1 cellular context compared by ENCODE assay signal in the genomic region with DNA sequence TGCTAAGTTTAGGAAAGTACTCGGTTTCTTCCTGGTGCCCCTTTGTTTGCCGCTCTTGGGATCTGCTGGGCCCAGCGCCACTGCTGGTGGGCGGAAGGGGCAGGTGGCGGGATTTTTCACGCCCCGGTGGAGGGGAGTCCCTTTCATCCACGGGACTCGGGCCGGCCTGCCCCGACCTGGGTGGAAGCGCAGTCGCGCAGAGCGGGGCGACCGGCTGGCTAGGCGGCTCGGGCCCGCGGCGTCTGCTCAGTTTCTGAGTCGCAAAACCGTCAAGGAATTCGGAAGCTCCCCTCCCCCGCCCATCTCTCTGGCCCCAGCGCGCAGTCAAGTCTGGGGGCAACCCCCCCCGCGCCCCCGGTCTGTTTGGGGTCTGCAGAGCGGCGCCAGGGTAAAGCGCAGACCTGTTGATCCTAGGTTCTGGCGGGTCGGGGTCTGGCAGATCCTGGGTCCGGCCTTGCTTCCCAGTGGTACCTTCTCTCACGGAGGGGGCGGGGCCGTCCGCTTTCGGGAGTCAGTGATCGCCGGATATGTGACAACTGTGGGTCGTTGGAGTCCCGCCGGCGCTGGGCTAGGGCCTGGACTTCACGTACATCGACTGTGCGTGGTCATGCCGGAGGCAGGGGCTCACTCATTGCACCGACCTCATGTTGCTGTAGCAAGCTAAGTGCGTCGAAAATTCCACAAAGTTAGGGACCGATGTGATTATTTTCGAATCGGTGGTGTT.
TF ChIP-seq lines count a peak whose summit lies in the region.

A gene with protein sequence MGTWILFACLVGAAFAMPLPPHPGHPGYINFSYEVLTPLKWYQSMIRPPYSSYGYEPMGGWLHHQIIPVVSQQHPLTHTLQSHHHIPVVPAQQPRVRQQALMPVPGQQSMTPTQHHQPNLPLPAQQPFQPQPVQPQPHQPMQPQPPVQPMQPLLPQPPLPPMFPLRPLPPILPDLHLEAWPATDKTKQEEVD (minus strand): TSS at position 481 of the 724 bp plus-strand sequence. CDS start 39,144 bp downstream, outside the sequence.

TF ChIP-seq in liver, 16 proteins besides CTCF, POLR2A, EP300 and RAD21 (continued from another document):
- TF ChIP-seq, protein P1, sequence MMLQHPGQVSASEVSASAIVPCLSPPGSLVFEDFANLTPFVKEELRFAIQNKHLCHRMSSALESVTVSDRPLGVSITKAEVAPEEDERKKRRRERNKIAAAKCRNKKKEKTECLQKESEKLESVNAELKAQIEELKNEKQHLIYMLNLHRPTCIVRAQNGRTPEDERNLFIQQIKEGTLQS (IDR thresholded peaks at IDR 0.05), result no peak
- TF ChIP-seq JUND (IDR thresholded peaks at IDR 0.05), result no peak
- TF ChIP-seq HNF4G (IDR thresholded peaks at IDR 0.05), result no peak
- TF ChIP-seq YY1 (IDR thresholded peaks at IDR 0.05), result no peak
- no peak for TF ChIP-seq FOXA1 (IDR thresholded peaks at IDR 0.05)
- no peak for TF ChIP-seq EGR1 (IDR thresholded peaks at IDR 0.05; ENCODE audit: low read depth in 2 of 2)
